ENCODE assay signal across 1 cellular context in genomic region chr6:116106146-116106545, GRCh38.
TF ChIP-seq lines count a peak whose summit lies in the region.

No MANE protein-coding gene starts in this region.

TF ChIP-seq in H1, 55 proteins besides CTCF, POLR2A, EP300 and RAD21:
- no peak for TF ChIP-seq E2F6 (IDR thresholded peaks at IDR 0.05)
- TF ChIP-seq GTF2F1 (IDR thresholded peaks at IDR 0.05; ENCODE audit: borderline replicate concordance, low read depth, low read length) = no peak
- TF ChIP-seq ZNF274 (IDR thresholded peaks at IDR 0.05; ENCODE audit: borderline replicate concordance, extremely low read depth, low read length) = no peak
- no peak for TF ChIP-seq SRF (IDR thresholded peaks at IDR 0.05; ENCODE audit: low read depth, low read length)
- no peak for TF ChIP-seq CBX8 (IDR thresholded peaks at IDR 0.05; ENCODE audit: borderline replicate concordance, low read depth, low read length)
- TF ChIP-seq SIRT6 (IDR thresholded peaks at IDR 0.05; ENCODE audit: low read length) = no peak
- no peak for TF ChIP-seq BACH1 (IDR thresholded peaks at IDR 0.05; ENCODE audit: low read length)
- TF ChIP-seq CREB1 (IDR thresholded peaks at IDR 0.05) = no peak
- TF ChIP-seq TAF1 (IDR thresholded peaks at IDR 0.05; ENCODE audit: low read depth, low read length) = no peak
- TF ChIP-seq TCF12 (IDR thresholded peaks at IDR 0.05; ENCODE audit: low read depth, low read length) = no peak
- TF ChIP-seq ATF2 (IDR thresholded peaks at IDR 0.05; ENCODE audit: low read length) = no peak
- no peak for TF ChIP-seq KDM5A (IDR thresholded peaks at IDR 0.05; ENCODE audit: low read length)
- no peak for TF ChIP-seq BCL11A (IDR thresholded peaks at IDR 0.05; ENCODE audit: low read depth in 2 of 2, low read length in 2 of 2)
- TF ChIP-seq POLR2AphosphoS5 (IDR thresholded peaks at IDR 0.05; ENCODE audit: low read depth, low read length) = no peak
- no peak for TF ChIP-seq KDM4A (IDR thresholded peaks at IDR 0.05; ENCODE audit: low read depth, low read length, severe bottlenecking)
- no peak for TF ChIP-seq KDM1A (IDR thresholded peaks at IDR 0.05; ENCODE audit: borderline replicate concordance, low read length)
- TF ChIP-seq USF2 (IDR thresholded peaks at IDR 0.05; ENCODE audit: low read length) = no peak
- TF ChIP-seq RBBP5 (IDR thresholded peaks at IDR 0.05; ENCODE audit: borderline replicate concordance, low read depth, low read length) = no peak
- no peak for TF ChIP-seq POU5F1 (IDR thresholded peaks at IDR 0.05; ENCODE audit: low read depth, low read length)
- no peak for TF ChIP-seq JUN (IDR thresholded peaks at IDR 0.05; ENCODE audit: low read depth, low read length)
